8 cellular contexts compared by ENCODE assay signal in genomic region chr1:55021965-55022546, GRCh38. TPM values are rescaled to one million over a fixed set of nuclear protein-coding genes. Genes with fewer than 3 reads are reported as not detected.
DNase-seq lines count a peak whose midpoint lies in the region; ATAC-seq and TF ChIP-seq lines count a peak whose summit lies in the region.

No MANE protein-coding gene starts in this region.

- ATAC-seq in GM19463 (IDR thresholded peaks at IDR 0.05; ENCODE audit: unreplicated experiment) (peak; percentile 81), IMR-90 (ENCODE audit: low read depth) (peak; percentile 100)

- no peak overlapping the region for H3K18ac ChIP-seq in IMR-90 (ENCODE audit: low read depth, low read length)

- no peaks in the 10 kb centered on the region for H3K4me1 Mint-ChIP-seq in nephron

- H3K4me2 ChIP-seq in IMR-90 (ENCODE audit: low read depth, low read length): no peak overlapping the region
- no peak overlapping the region for H3K4me2 ChIP-seq in OCI-LY3 (ENCODE audit: low read length)

- H3K36me3 ChIP-seq in IMR-90 (ENCODE audit: control insufficient read depth, insufficient read depth, low read length): no peaks in the 10 kb centered on the region
- no peaks in the 10 kb centered on the region for H3K36me3 ChIP-seq in OCI-LY3 (replicated peaks; ENCODE audit: low read depth, low read length)

- no peak overlapping the region for H3K14ac ChIP-seq in IMR-90 (replicated peaks; ENCODE audit: low read depth, low read length)

- H3K27ac Mint-ChIP-seq in nephron: peak overlapping the region in 2 of 3 experiments; percentile 40 to 82

- CTCF ChIA-PET in IMR-90 (lab: Yijun Ruan, JAX): interaction anchor here (0.6 to 2.1 kb wide), 14 partner anchors 14 to 137 kb away, joined by 3 to 35 read pairs (median 4); no protein-coding TSS in a partner anchor

- no peaks in the 10 kb centered on the region for H3K36me3 Mint-ChIP-seq in nephron (ENCODE audit: low read depth)

- H3K23ac ChIP-seq in IMR-90 (ENCODE audit: low read depth, low read length): no peak overlapping the region

- peak overlapping the region; percentile 86 for H4K5ac ChIP-seq in IMR-90 (ENCODE audit: low read depth, low read length)

- no peaks in the 10 kb centered on the region for H4K20me1 ChIP-seq in IMR-90 (ENCODE audit: insufficient read depth, low read length)
- H4K20me1 ChIP-seq in OCI-LY3 (ENCODE audit: insufficient read depth, low read length): no peaks in the 10 kb centered on the region

- H3K9me3 Mint-ChIP-seq in nephron: no peaks in the 10 kb centered on the region

- H3K9ac ChIP-seq in IMR-90 (ENCODE audit: low read depth, low read length) (peak overlapping the region; percentile 27; the same call in 1 of the 2 replicates), OCI-LY3 (ENCODE audit: low read length) (no peak overlapping the region)

- H3K27me3 ChIP-seq in IMR-90 (ENCODE audit: control insufficient read depth, insufficient read depth, low read length): peaks cover 29% of the 10 kb centered on the region
- H3K27me3 ChIP-seq in OCI-LY3 (ENCODE audit: low read depth, low read length): peaks cover 4% of the 10 kb centered on the region; the same call in 1 of the 2 replicates

- in situ Hi-C loops in IMR-90 (cut with MboI; ENCODE audit: low sequenced_read_pairs): no loop called here

- 0 out of 2 replicates have a peak overlapping the region, but pooled peaks have one; percentile 55 for H2BK120ac ChIP-seq in IMR-90 (ENCODE audit: low read depth, low read length)

- H2AK5ac ChIP-seq in IMR-90 (ENCODE audit: low read depth, low read length): 0 out of 2 replicates have a peak overlapping the region, but pooled peaks have one; percentile 39

- no peak overlapping the region for H3K4me3 Mint-ChIP-seq in nephron

- TF ChIP-seq RAD21 in IMR-90 (IDR thresholded peaks at IDR 0.05; ENCODE audit: low read length): peak; percentile 87

- intact Hi-C loops in IMR-90 (cut with micrococcal nuclease): loop anchor here (1.0 kb wide), 2 partner anchors 72 to 77 kb away; no protein-coding TSS in a partner anchor

- peak; percentile 98 for TF ChIP-seq CTCF in C4-2B (conservative IDR thresholded peaks at IDR 0.05)
- peak; percentile 97 for TF ChIP-seq CTCF in IMR-90 (conservative IDR thresholded peaks at IDR 0.05; ENCODE audit: low read depth, low read length)
- TF ChIP-seq CTCF in OCI-LY3 (IDR thresholded peaks at IDR 0.05; ENCODE audit: low read depth, low read length): peak; percentile 69
- TF ChIP-seq CTCF in nephron (IDR thresholded peaks at IDR 0.05; ENCODE audit: unreplicated experiment in 3 of 3): peak; percentile 86 to 96 (median 94)

- TF ChIP-seq POLR2A in IMR-90 (IDR thresholded peaks at IDR 0.05; ENCODE audit: low read depth, low read length): peak; percentile 40; the same call in 1 of the 2 replicates

- H3K27me3 Mint-ChIP-seq in nephron (ENCODE audit: low read depth): peaks cover 31% of the 10 kb centered on the region

- H3K4me3 ChIP-seq in IMR-90 (ENCODE audit: insufficient read depth, low read depth, low read length): no peak overlapping the region
- H3K4me3 ChIP-seq in OCI-LY3 (ENCODE audit: low read length): no peak overlapping the region

- H2BK5ac ChIP-seq in IMR-90 (ENCODE audit: low read depth, low read length, poor library complexity, severe bottlenecking): no peak overlapping the region

- H4K8ac ChIP-seq in IMR-90 (ENCODE audit: low read depth in 2 of 2, low read length in 2 of 2): peak overlapping the region; percentile 88 to 94

- 8% methylated on average over 5 of the region's 15 CpGs; no CpG with 5 or more reads in 1 of the 2 experiments for WGBS in IMR-90 (ENCODE audit: extremely low coverage in 2 of 2, insufficient read length in 1 of 2), 2 experiments

- dilution Hi-C loops in IMR-90 (cut with HindIII; ENCODE audit: low sequenced_read_pairs, unreplicated experiment): no loop called here

- no peaks in the 10 kb centered on the region for H3K9me1 ChIP-seq in IMR-90 (ENCODE audit: insufficient read depth, low read length)

- no peaks in the 10 kb centered on the region for H3K9me3 ChIP-seq in IMR-90 (ENCODE audit: control insufficient read depth, insufficient read depth, low read length)
- no peaks in the 10 kb centered on the region for H3K9me3 ChIP-seq in OCI-LY3 (ENCODE audit: insufficient read depth, low read length)

- no peaks in the 10 kb centered on the region for H3K79me2 ChIP-seq in OCI-LY3 (ENCODE audit: low read length)

- peak; percentile 88 for DNase-seq in IMR-90
- DNase-seq in activated T-cell treated with anti-CD3 and anti-CD28 coated beads, Interleukin-2, amount 50 U/mL, for 1 hour: peak; percentile 63
- DNase-seq in fibroblast of gingiva (ENCODE audit: low read depth): peak; percentile 83
- DNase-seq in stimulated activated naive CD4-positive, alpha-beta T cell (lab: John Stamatoyannopoulos, UW): peak; percentile 6 to 42 (median 30)

- no TSS peak for BruUV-seq in IMR-90 (replicated peaks; lab: Mats Ljungman, UMichigan)

- no peak overlapping the region for H4K91ac ChIP-seq in IMR-90 (ENCODE audit: insufficient read depth, low read depth, low read length)

- H3K4me1 ChIP-seq in IMR-90 (ENCODE audit: control insufficient read depth, insufficient read depth, low read length) (no peaks in the 10 kb centered on the region), OCI-LY3 (ENCODE audit: low read length) (no peaks in the 10 kb centered on the region)

- H3K79me1 ChIP-seq in IMR-90 (ENCODE audit: low read depth in 1 of 2, low read length in 2 of 2): no peaks in the 10 kb centered on the region

- H3K27ac ChIP-seq in C4-2B (no peak overlapping the region), IMR-90 (ENCODE audit: insufficient read depth, low read length) (no peak overlapping the region), OCI-LY3 (ENCODE audit: low read length) (no peak overlapping the region)

- H2BK20ac ChIP-seq in IMR-90 (ENCODE audit: low read depth, low read length): 0 out of 2 replicates have a peak overlapping the region, but pooled peaks have one; percentile 9

- no peak overlapping the region; the same call in 2 of the 3 replicates for H2BK15ac ChIP-seq in IMR-90 (ENCODE audit: low read depth, low read length)

- POLR2A ChIA-PET in IMR-90 (lab: Charles Lee; ENCODE audit: unreplicated experiment): no interaction called here

- H2AFZ ChIP-seq in IMR-90 (replicated peaks; ENCODE audit: low read length, poor library complexity) (peak overlapping the region; percentile 97), OCI-LY3 (ENCODE audit: low read depth, low read length) (peak overlapping the region; percentile 98)

- H2AK9ac ChIP-seq in IMR-90 (replicated peaks; ENCODE audit: low read depth, low read length, poor library complexity): peak overlapping the region; percentile 83

- H3K56ac ChIP-seq in IMR-90 (ENCODE audit: extremely low read depth, insufficient read depth, low read length): no peak overlapping the region

- peak overlapping the region; percentile 84 for H3K4ac ChIP-seq in IMR-90 (ENCODE audit: low read depth, low read length)

TF ChIP-seq in IMR-90, 13 proteins besides CTCF, POLR2A, EP300 and RAD21:
- TF ChIP-seq MAFK (IDR thresholded peaks at IDR 0.05; ENCODE audit: low read depth, low read length) (no peak), CEBPB (IDR thresholded peaks at IDR 0.05; ENCODE audit: low read depth, low read length) (no peak), FOS (IDR thresholded peaks at IDR 0.05; ENCODE audit: low read depth, low read length) (no peak), MXI1 (IDR thresholded peaks at IDR 0.05; ENCODE audit: borderline replicate concordance, low read depth, low read length) (no peak), RCOR1 (IDR thresholded peaks at IDR 0.05; ENCODE audit: insufficient replicate concordance, low read length) (peak; percentile 77), SMC3 (IDR thresholded peaks at IDR 0.05; ENCODE audit: low read depth, low read length) (peak; percentile 86), USF2 (IDR thresholded peaks at IDR 0.05; ENCODE audit: low read depth, low read length) (0 out of 2 replicates have a peak, but pooled peaks have one; percentile 10), MAZ (IDR thresholded peaks at IDR 0.05; ENCODE audit: borderline replicate concordance, low read depth, low read length) (no peak), CHD1 (IDR thresholded peaks at IDR 0.05; ENCODE audit: low read depth, low read length) (no peak), BHLHE40 (IDR thresholded peaks at IDR 0.05; ENCODE audit: low read depth, low read length) (0 out of 2 replicates have a peak, but pooled peaks have one; percentile 7), ELK1 (IDR thresholded peaks at IDR 0.05; ENCODE audit: borderline replicate concordance, low read depth, low read length) (no peak), NFE2L2 (IDR thresholded peaks at IDR 0.05; ENCODE audit: low read depth, low read length) (no peak), RFX5 (IDR thresholded peaks at IDR 0.05; ENCODE audit: low read depth, low read length) (no peak)

RNA-seq across cellular contexts. Expression of gene PCSK9, which starts 17.3 kb away (rescaled TPM):
- under 0.01 TPM in 2 replicates for total RNA-seq in IMR-90 (2012; rRNA removed)
- polyA plus RNA-seq in IMR-90 (2012; rRNA removed): 0.14 and 0.17 TPM in 2 replicates
- 0.12 and 0.35 TPM in 2 replicates for polyA plus RNA-seq in IMR-90 (2012; cell fraction: cytosol; rRNA removed)
- 0.16 and 0.36 TPM in 2 replicates for polyA plus RNA-seq in IMR-90 (2012; cell fraction: nucleus; rRNA removed; ENCODE audit: low replicate concordance)

RNA-seq across cellular contexts. Expression of gene BSND, which starts 23.3 kb away (rescaled TPM):
- total RNA-seq in IMR-90 (2012; rRNA removed): not detected in 2 replicates
- not detected in 2 replicates for polyA plus RNA-seq in IMR-90 (2012; rRNA removed)
- polyA plus RNA-seq in IMR-90 (2012; cell fraction: cytosol; rRNA removed): not detected in 2 replicates
- polyA plus RNA-seq in IMR-90 (2012; cell fraction: nucleus; rRNA removed; ENCODE audit: low replicate concordance): not detected in 2 replicates

RNA-seq across cellular contexts. Expression of gene TMEM61, which starts 41.6 kb away (rescaled TPM):
- total RNA-seq in IMR-90 (2012; rRNA removed): not detected in 2 replicates
- 0.10 TPM in 1 of 2 replicates, not detected in the other for polyA plus RNA-seq in IMR-90 (2012; rRNA removed)
- polyA plus RNA-seq in IMR-90 (2012; cell fraction: cytosol; rRNA removed): not detected in 2 replicates
- polyA plus RNA-seq in IMR-90 (2012; cell fraction: nucleus; rRNA removed; ENCODE audit: low replicate concordance): 0.11 TPM in 1 of 2 replicates, not detected in the other

Comparison
In these comparisons a context has a peak if more than half of its experiments do, and no peak if none do; other contexts are left out.
1. DNase-seq: peak in every context shown above with its lines; median percentile 88 in IMR-90; 83 in fibroblast of gingiva; 63 in activated T-cell treated with anti-CD3 and anti-CD28 coated beads, Interleukin-2, amount 50 U/mL, for 1 hour; 30 in stimulated activated naive CD4-positive, alpha-beta T cell.